ENCODE assay signal across 21 cellular contexts in the genomic region with DNA sequence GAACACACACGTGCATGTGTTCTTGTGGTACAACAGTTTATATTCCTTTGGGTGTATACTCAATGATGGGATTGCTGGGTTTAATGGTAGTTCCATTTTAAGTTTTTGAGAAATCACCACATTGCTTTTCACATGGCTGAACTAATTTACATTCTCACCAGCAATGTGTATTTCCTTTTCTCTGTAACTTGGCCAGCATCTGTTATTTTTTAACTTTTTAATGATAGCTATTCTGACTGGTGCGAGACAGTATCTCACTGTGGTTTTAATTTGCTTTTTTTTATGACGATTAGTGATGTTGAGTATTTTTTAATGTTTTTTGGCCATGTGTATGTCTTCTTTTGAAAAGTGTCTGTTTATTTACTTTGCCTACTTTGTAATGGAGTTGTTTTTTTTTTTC.
A peak's percentile ranks its signal among the peaks of the same experiment; 100 is the strongest.
DNase-seq lines count a peak whose midpoint lies in the region; ATAC-seq and FAIRE-seq lines count a peak whose summit lies in the region.
"Had no signal": no experiment of that assay in that cellular context is flagged by ENCODE, and none has a peak within 500 bp of the region (broad histone marks: within the 10 kb centered on the region; RNA-seq: fewer than 3 reads in every experiment).

No MANE protein-coding gene starts in this region.

- H3K27ac ChIP-seq in CD4-positive, alpha-beta memory T cell (ENCODE audit: low read depth, low read length): no peak overlapping the region
- H3K27ac ChIP-seq: BLaER1 had no signal

- H3K9me3 ChIP-seq in CD4-positive, alpha-beta memory T cell (ENCODE audit: control insufficient read depth in 1 of 2, low read length in 2 of 2): no peaks in the 10 kb centered on the region
- H3K9me3 ChIP-seq: BE2C, BLaER1 had no signal

- H3K4me3 ChIP-seq in CD4-positive, alpha-beta memory T cell (ENCODE audit: low read length in 2 of 2): no peak overlapping the region
- H3K4me3 ChIP-seq: BLaER1 had no signal

- H3K9me3 Mint-ChIP-seq in CD4-positive, alpha-beta memory T cell: peaks cover 0 to 19% (median 4%) of the 10 kb centered on the region in 8 donors

- no peaks in the 10 kb centered on the region for H3K36me3 Mint-ChIP-seq in CD4-positive, alpha-beta memory T cell
- H3K36me3 Mint-ChIP-seq: CD14-positive monocyte; CD4-positive, CD25-positive, alpha-beta regulatory T cell; CD8-positive, alpha-beta T cell had no signal

- intact Hi-C loops in CD4-positive, alpha-beta memory T cell (cut with micrococcal nuclease): no loop called here

- DNase-seq in GM19239 (ENCODE audit: insufficient read length, low spot score) (no peak), glomerular visceral epithelial cell (ENCODE audit: extremely low spot score) (peak; percentile 44), NCI-H1417 treated with DMSO at 0.1 percent for 48 hours (lab: John Stamatoyannopoulos, UW) (no peak)
- DNase-seq in CD4-positive, alpha-beta memory T cell: no peak
- DNase-seq: 8988T; ACHN; BE2C; C1 segment of cervical spinal cord; Caco-2; Calu3; CD4-positive, CD25-positive, alpha-beta regulatory T cell; CD8-positive, alpha-beta T cell; DMS79 treated with DMSO at 0.1 percent for 48 hours; GF-D8 had no signal

- H3K4me1 ChIP-seq in CD4-positive, alpha-beta memory T cell (ENCODE audit: insufficient read depth, low read length): no peaks in the 10 kb centered on the region
- H3K4me1 ChIP-seq: BE2C, BLaER1, Caco-2 had no signal

- no peaks in the 10 kb centered on the region for H3K27me3 ChIP-seq in CD4-positive, alpha-beta memory T cell (ENCODE audit: insufficient read depth, low read length)
- H3K27me3 ChIP-seq: BE2C, BLaER1 had no signal

- FAIRE-seq in GM19239 (lab: Jason Lieb, UNC): peak; percentile 45
- FAIRE-seq: A204.1, D721Med, G401.6, GM12891 had no signal

- no peaks in the 10 kb centered on the region for H3K36me3 ChIP-seq in CD4-positive, alpha-beta memory T cell (ENCODE audit: insufficient read depth, low read length)
- H3K36me3 ChIP-seq: BE2C, BLaER1 had no signal

- H3K4me3 Mint-ChIP-seq in CD4-positive, alpha-beta memory T cell: no peak overlapping the region
- H3K4me3 Mint-ChIP-seq: CD14-positive monocyte; CD8-positive, alpha-beta T cell had no signal

- POLR2A ChIA-PET in CD4-positive, alpha-beta memory T cell (lab: Charles Lee; ENCODE audit: partially characterized antibody): no interaction called here

- H3K4me1 Mint-ChIP-seq in CD4-positive, alpha-beta memory T cell: no peaks in the 10 kb centered on the region
- H3K4me1 Mint-ChIP-seq: CD14-positive monocyte; CD4-positive, CD25-positive, alpha-beta regulatory T cell had no signal

- H3K27ac Mint-ChIP-seq in CD4-positive, alpha-beta memory T cell: no peak overlapping the region
- H3K27ac Mint-ChIP-seq: CD14-positive monocyte; CD4-positive, CD25-positive, alpha-beta regulatory T cell; CD8-positive, alpha-beta T cell had no signal

- CTCF ChIA-PET in CD4-positive, alpha-beta memory T cell (lab: Charles Lee; ENCODE audit: partially characterized antibody): no interaction called here

- no peak for ATAC-seq in HG02610 (IDR thresholded peaks at IDR 0.05; ENCODE audit: unreplicated experiment)
- ATAC-seq: CD8-positive, alpha-beta T cell had no signal

- no peaks in the 10 kb centered on the region for H3K27me3 Mint-ChIP-seq in CD4-positive, alpha-beta memory T cell
- H3K27me3 Mint-ChIP-seq: CD4-positive, CD25-positive, alpha-beta regulatory T cell had no signal
